In the genomic region with DNA sequence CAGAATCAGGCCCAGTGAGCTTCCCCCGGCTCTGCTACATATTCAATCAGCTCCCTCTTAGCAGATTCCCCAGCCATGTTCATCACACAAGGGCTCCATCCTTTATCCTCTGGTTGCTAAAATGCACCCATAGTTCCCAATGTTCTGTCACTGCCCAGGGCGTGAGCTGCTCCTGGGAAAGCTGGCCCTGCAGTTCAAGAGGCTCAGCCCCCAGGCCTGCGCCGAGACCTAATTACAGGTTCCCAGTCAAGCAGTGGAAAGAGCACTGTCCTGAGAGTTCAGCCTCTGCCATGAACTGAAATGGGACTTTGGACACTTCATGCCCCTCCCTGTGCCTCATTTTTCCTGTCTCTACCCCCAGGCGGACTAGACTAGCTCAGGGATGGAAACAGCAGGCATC, we compare ENCODE assay signal across 11 cellular contexts.
"Had no signal": no experiment of that assay in that cellular context is flagged by ENCODE, and none has a peak within 500 bp of the region (broad histone marks: within the 10 kb centered on the region; RNA-seq: fewer than 3 reads in every experiment).

No MANE protein-coding gene starts in this region.

- FAIRE-seq: H1, H54 had no signal

- H3K4me2 ChIP-seq: GM23338 had no signal

- H3K4me1 ChIP-seq: HAP-1 had no signal

- H3K9ac ChIP-seq: GM23248 had no signal

- H3K36me3 ChIP-seq: HAP-1 had no signal

- H3K27ac ChIP-seq: GM23248 had no signal

- ATAC-seq: GM23338, HCT116 had no signal

- H3K9me3 ChIP-seq: HAP-1 had no signal

- H3K4me3 ChIP-seq: GM23248, GM23338, HAP-1 had no signal

- H3K4me3 Mint-ChIP-seq: GM23338, H9, HFFc6 had no signal

- DNase-seq: GM23248, GOT3, H7, H9, HCEC 1CT had no signal

- H3K9me3 Mint-ChIP-seq: GM23338 had no signal

- H2AFZ ChIP-seq: GM23248, GM23338 had no signal

- H3K27ac Mint-ChIP-seq: GM23338, HFFc6 had no signal
